In genomic region chr13:46382224-46382623, GRCh38 we compare ENCODE assay signal across 1 cellular context.
A peak's percentile ranks its signal among the peaks of the same experiment; 100 is the strongest.
TF ChIP-seq lines count a peak whose summit lies in the region.

No MANE protein-coding gene starts in this region.

TF ChIP-seq in GM12878, 131 proteins besides CTCF, POLR2A, EP300 and RAD21 (continued from another document):
- 0 out of 2 replicates have a peak, but pooled peaks have one; percentile 39 for TF ChIP-seq ZNF207 (IDR thresholded peaks at IDR 0.05; ENCODE audit: borderline replicate concordance)
- TF ChIP-seq ETV6 (conservative IDR thresholded peaks at IDR 0.05 in 1 of 2, IDR thresholded peaks at IDR 0.05 in 1 of 2; ENCODE audit: borderline replicate concordance in 1 of 2, low read depth in 1 of 2), result peak in 1 of 2 experiments; percentile 70; a peak in 2 of 4 replicates
- TF ChIP-seq POLR2AphosphoS5 (IDR thresholded peaks at IDR 0.05; ENCODE audit: low read length), result 0 out of 2 replicates have a peak, but pooled peaks have one; percentile 28
- TF ChIP-seq BMI1 (IDR thresholded peaks at IDR 0.05; ENCODE audit: borderline replicate concordance), result peak; percentile 42; the same call in 1 of the 2 replicates
- TF ChIP-seq KAT2A (conservative IDR thresholded peaks at IDR 0.05; ENCODE audit: control insufficient read depth, low read depth, low read length), result no peak
- TF ChIP-seq DPF2 (IDR thresholded peaks at IDR 0.05), result peak; percentile 29; the same call in 1 of the 2 replicates
- no peak for TF ChIP-seq USF2 (IDR thresholded peaks at IDR 0.05; ENCODE audit: borderline replicate concordance, low read depth, low read length)
- no peak for TF ChIP-seq YY1 (IDR thresholded peaks at IDR 0.05; ENCODE audit: low read depth, low read length)
